ENCODE assay signal across 16 cellular contexts in genomic region chr4:181966084-181966483, GRCh38.
DNase-seq lines count a peak whose midpoint lies in the region; FAIRE-seq and TF ChIP-seq lines count a peak whose summit lies in the region.
"Had no signal": no experiment of that assay in that cellular context is flagged by ENCODE, and none has a peak within 500 bp of the region (broad histone marks: within the 10 kb centered on the region; RNA-seq: fewer than 3 reads in every experiment).

No MANE protein-coding gene starts in this region.

- no peak for TF ChIP-seq EP300 in H1 (IDR thresholded peaks at IDR 0.05; ENCODE audit: borderline replicate concordance in 1 of 2, low read depth in 2 of 2, low read length in 2 of 2)

- no peaks in the 10 kb centered on the region for H4K20me1 ChIP-seq in H1 (replicated peaks in 1 of 2; ENCODE audit: control insufficient read depth in 1 of 2, insufficient read depth in 2 of 2, low read length in 2 of 2)

- H4K91ac ChIP-seq in H1 (replicated peaks; ENCODE audit: insufficient read length, low read length), result no peak overlapping the region

- no peaks in the 10 kb centered on the region for H3K9me3 ChIP-seq in H1 (ENCODE audit: insufficient read depth in 2 of 2, low read depth in 1 of 2, low read length in 1 of 2)
- H3K9me3 ChIP-seq: body of pancreas, gastrocnemius medialis had no signal

- H3K4me1 Mint-ChIP-seq in mesothelial cell of epicardium, result peaks cover 36% of the 10 kb centered on the region

- no peak overlapping the region for H2BK120ac ChIP-seq in H1 (replicated peaks; ENCODE audit: low read depth, low read length)

- H3K27me3 ChIP-seq in H1 (replicated peaks in 1 of 4; ENCODE audit: control insufficient read depth in 3 of 4, extremely low read depth in 1 of 4, insufficient read depth in 3 of 4, low read length in 3 of 4), result no peaks in the 10 kb centered on the region
- H3K27me3 ChIP-seq: body of pancreas, gastrocnemius medialis had no signal

- TF ChIP-seq RAD21 in H1 (IDR thresholded peaks at IDR 0.05 in 1 of 2, conservative IDR thresholded peaks at IDR 0.05 in 1 of 2; ENCODE audit: low read depth in 2 of 2, low read length in 2 of 2), result no peak

- no peak overlapping the region; the same call in 1 of the 2 replicates for H2BK12ac ChIP-seq in H1 (ENCODE audit: low read depth, low read length)

- H3K27me3 Mint-ChIP-seq in mesothelial cell of epicardium (ENCODE audit: low read depth), result no peaks in the 10 kb centered on the region
- H3K27me3 Mint-ChIP-seq: stimulated activated naive B cell treated with anti-CD40 and anti-IgM and Interleukin-4, amounts not matched to agents 10 μg/mL and 1 μg/mL and 100 μg/mL, for 72 hours had no signal

- no peak overlapping the region for H2BK5ac ChIP-seq in H1 (ENCODE audit: low read depth, low read length)

- H3K4me1 ChIP-seq in H1 (replicated peaks in 1 of 4; ENCODE audit: control insufficient read depth in 3 of 4, insufficient read depth in 4 of 4, low read length in 3 of 4), result peaks cover 0 to 6% (median 0%) of the 10 kb centered on the region in 4 experiments; a peak in 4 of 7 replicates
- H3K4me1 ChIP-seq: body of pancreas, gastrocnemius medialis had no signal

- H3K23me2 ChIP-seq in H1 (ENCODE audit: low read depth, low read length), result no peaks in the 10 kb centered on the region

- no peak overlapping the region for H3K9ac ChIP-seq in H1 (replicated peaks in 1 of 4; ENCODE audit: extremely low read depth in 1 of 4, low read depth in 3 of 4, low read length in 3 of 4)

- no peak overlapping the region for H4K5ac ChIP-seq in H1 (ENCODE audit: insufficient read length, low read depth, low read length)

- H3K79me1 ChIP-seq in H1 (ENCODE audit: low read depth, low read length), result no peaks in the 10 kb centered on the region

- no peak overlapping the region for H2AK5ac ChIP-seq in H1 (ENCODE audit: low read depth, low read length)

- no peak overlapping the region for H3K4me3 Mint-ChIP-seq in mesothelial cell of epicardium
- H3K4me3 Mint-ChIP-seq: stimulated activated naive B cell treated with anti-CD40 and anti-IgM and Interleukin-4, amounts not matched to agents 10 μg/mL and 1 μg/mL and 100 μg/mL, for 72 hours had no signal

- H3K36me3 Mint-ChIP-seq in mesothelial cell of epicardium, result no peaks in the 10 kb centered on the region
- H3K36me3 Mint-ChIP-seq: stimulated activated naive B cell treated with anti-CD40 and anti-IgM and Interleukin-4, amounts not matched to agents 10 μg/mL and 1 μg/mL and 100 μg/mL, for 72 hours had no signal

- no peak overlapping the region for H3K56ac ChIP-seq in H1 (replicated peaks; ENCODE audit: insufficient read length, low read depth, low read length)

- TF ChIP-seq POLR2A in H1 (IDR thresholded peaks at IDR 0.05; ENCODE audit: control extremely low read depth in 1 of 2, low read depth in 2 of 2, low read length in 2 of 2), result no peak

- DNase-seq in NCI-H82 (lab: John Stamatoyannopoulos, UW) (peak; percentile 9), NCI-H82 treated with DMSO at 0.1 percent for 48 hours (lab: John Stamatoyannopoulos, UW; ENCODE audit: unreplicated experiment) (no peak), RPMI7951 (ENCODE audit: low read depth) (peak; percentile 89), H1 (ENCODE audit: low read depth in 1 of 2, low spot score in 2 of 2) (no peak), stromal cell of bone marrow (ENCODE audit: low read depth) (peak; percentile 44), mesothelial cell of epicardium (ENCODE audit: low spot score in 2 of 2, unreplicated experiment in 2 of 2) (no peak), NCI-H1436 treated with DMSO at 0.1 percent for 48 hours (lab: John Stamatoyannopoulos, UW) (no peak)
- no peak for DNase-seq in activated effector memory CD4-positive, alpha-beta T cell treated with Interleukin-2 at 50 U/mL for 16 hours
- DNase-seq: 8988T; activated gamma-delta T cell; body of pancreas; gastrocnemius medialis; NCI-H1048; NCI-H345; stimulated activated naive B cell treated with anti-CD40 and anti-IgM and Interleukin-4, amounts not matched to agents 10 μg/mL and 1 μg/mL and 100 μg/mL, for 72 hours had no signal

- 97% methylated on average over 1 of the region's 1 CpG; no CpG with 5 or more reads in 1 of the 2 experiments for WGBS in H1 (ENCODE audit: extremely low coverage in 1 of 2, insufficient coverage in 1 of 2, insufficient read length in 1 of 2, insufficient replicate concordance in 2 of 2, low coverage in 1 of 2, low lambda C conversion rate in 2 of 2, missing lambda C conversion rate in 1 of 2), 2 experiments

- FAIRE-seq in H1 (lab: Jason Lieb, UNC), result no peak

- no peak overlapping the region for H3K4me3 ChIP-seq in H1 (ENCODE audit: extremely low read depth in 1 of 4, insufficient read depth in 2 of 4, low read depth in 3 of 4, low read length in 4 of 4)
- H3K4me3 ChIP-seq: body of pancreas, gastrocnemius medialis, SK-N-MC had no signal

- POLR2A ChIA-PET in H1 (lab: Charles Lee; ENCODE audit: partially characterized antibody), result no interaction called here

- no peak overlapping the region for H3K23ac ChIP-seq in H1 (ENCODE audit: insufficient read length)

- 0 out of 2 replicates have a peak overlapping the region, but pooled peaks have one; percentile 38 for H2BK20ac ChIP-seq in H1 (ENCODE audit: low read length)

- H3K18ac ChIP-seq in H1 (ENCODE audit: extremely low read depth, low read length), result no peak overlapping the region

- H3K79me2 ChIP-seq in H1 (ENCODE audit: control insufficient read depth in 1 of 2, insufficient read depth in 2 of 2, low read length in 2 of 2), result no peaks in the 10 kb centered on the region

- CTCF ChIA-PET in H1 (lab: Charles Lee; ENCODE audit: partially characterized antibody), result no interaction called here

- no peaks in the 10 kb centered on the region; a peak in 1 of 8 replicates for H3K36me3 ChIP-seq in H1 (ENCODE audit: control insufficient read depth in 2 of 4, insufficient read depth in 4 of 4, low read length in 3 of 4)
- H3K36me3 ChIP-seq: gastrocnemius medialis had no signal

- H3K27ac ChIP-seq in H1 (ENCODE audit: low read depth, low read length), result no peak overlapping the region
- H3K27ac ChIP-seq: body of pancreas, gastrocnemius medialis, SK-N-MC had no signal

- H2AFZ ChIP-seq in H1 (ENCODE audit: low read length), result no peak overlapping the region

- no peak for TF ChIP-seq CTCF in H1 (IDR thresholded peaks at IDR 0.05; ENCODE audit: control extremely low read depth in 1 of 3, insufficient read depth in 1 of 3, low read depth in 1 of 3, low read length in 3 of 3)
- no peak for TF ChIP-seq CTCF in mesothelial cell of epicardium (IDR thresholded peaks at IDR 0.05; ENCODE audit: unreplicated experiment)

- no peak overlapping the region for H3K14ac ChIP-seq in H1 (ENCODE audit: insufficient read length)

- H4K8ac ChIP-seq in H1 (ENCODE audit: extremely low read depth, insufficient read depth, low read length), result no peak overlapping the region

- no peak overlapping the region for H2BK15ac ChIP-seq in H1 (ENCODE audit: low read length)

- H3K4ac ChIP-seq in H1 (replicated peaks; ENCODE audit: insufficient read length, low read depth, low read length), result no peak overlapping the region

- no peak overlapping the region for H3K27ac Mint-ChIP-seq in mesothelial cell of epicardium
- H3K27ac Mint-ChIP-seq: stimulated activated naive B cell treated with anti-CD40 and anti-IgM and Interleukin-4, amounts not matched to agents 10 μg/mL and 1 μg/mL and 100 μg/mL, for 72 hours had no signal

- no peak overlapping the region for H3K4me2 ChIP-seq in H1 (ENCODE audit: insufficient read depth in 1 of 2, low read depth in 2 of 2, low read length in 2 of 2)

- no peaks in the 10 kb centered on the region for H3K9me3 Mint-ChIP-seq in mesothelial cell of epicardium

TF ChIP-seq in H1, 55 proteins besides CTCF, POLR2A, EP300 and RAD21:
- TF ChIP-seq ASH2L (IDR thresholded peaks at IDR 0.05; ENCODE audit: low read length), result no peak
- TF ChIP-seq CEBPB (IDR thresholded peaks at IDR 0.05; ENCODE audit: low read depth, low read length), result no peak
- no peak for TF ChIP-seq BACH1 (IDR thresholded peaks at IDR 0.05; ENCODE audit: low read length)

Comparison
In these comparisons a context has a peak if more than half of its experiments do, and no peak if none do; other contexts are left out.
1. DNase-seq: peak in NCI-H82 (single experiment), RPMI7951 (single experiment) and stromal cell of bone marrow (single experiment); none in NCI-H82 treated with DMSO at 0.1 percent for 48 hours (single experiment), H1 (0 of 2), mesothelial cell of epicardium (0 of 2), NCI-H1436 treated with DMSO at 0.1 percent for 48 hours (single experiment) and activated effector memory CD4-positive, alpha-beta T cell treated with Interleukin-2 at 50 U/mL for 16 hours (single experiment).